Comparison of ENCODE assay signal across 1 cellular context in the genomic region with DNA sequence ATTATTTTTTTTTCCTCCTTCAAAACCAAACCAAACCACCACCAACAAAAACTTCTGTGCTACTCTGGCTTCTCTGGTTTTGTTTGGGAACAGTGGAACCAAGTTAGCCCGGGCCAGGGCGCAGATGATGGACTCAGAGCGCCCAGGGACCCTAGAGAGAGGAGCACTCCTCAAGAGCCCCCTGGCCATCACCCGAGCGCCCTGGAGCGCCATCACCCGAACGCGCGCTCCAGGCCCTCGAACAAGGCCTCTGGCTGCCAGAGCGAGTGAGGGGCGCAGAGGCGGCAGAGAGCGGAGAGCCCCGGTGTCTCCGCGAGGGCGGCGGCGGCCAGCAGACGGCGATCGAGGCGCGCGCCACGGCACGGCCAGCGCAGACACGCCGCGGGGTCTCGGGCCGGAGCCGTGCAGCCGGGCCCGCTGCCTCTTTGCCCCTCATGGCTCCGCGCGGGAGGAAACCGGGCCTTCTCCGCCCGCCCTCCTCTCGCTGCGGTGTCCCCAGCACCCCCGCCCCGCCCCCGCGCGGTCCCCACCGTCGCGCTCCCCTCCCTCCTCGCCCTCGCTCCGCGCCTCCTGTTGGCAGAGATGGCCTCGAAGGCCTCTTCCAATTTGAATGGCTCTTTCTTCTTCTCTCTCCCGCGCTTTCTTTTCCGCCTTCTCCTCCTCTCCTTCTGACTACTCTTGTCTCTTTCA.
TF ChIP-seq lines count a peak whose summit lies in the region.

No MANE protein-coding gene starts in this region.

TF ChIP-seq in HepG2, 621 proteins besides CTCF, POLR2A, EP300 and RAD21:
- TF ChIP-seq RBFOX2 (IDR thresholded peaks at IDR 0.05; ENCODE audit: low read depth, low read length) (no peak), ZNF558 (CRISPR knock-in tag; IDR thresholded peaks at IDR 0.05; ENCODE audit: borderline replicate concordance) (no peak), SMYD3 (CRISPR knock-in tag; IDR thresholded peaks at IDR 0.05) (no peak), ZNF773 (CRISPR knock-in tag; IDR thresholded peaks at IDR 0.05; ENCODE audit: borderline replicate concordance) (no peak), KLF9 (CRISPR knock-in tag; IDR thresholded peaks at IDR 0.05; ENCODE audit: low read depth) (no peak), ZKSCAN5 (CRISPR knock-in tag; IDR thresholded peaks at IDR 0.05) (no peak), ATF1 (CRISPR knock-in tag; IDR thresholded peaks at IDR 0.05) (no peak), ZNF530 (CRISPR knock-in tag; IDR thresholded peaks at IDR 0.05; ENCODE audit: low read depth) (no peak)
- TF ChIP-seq, protein P1, sequence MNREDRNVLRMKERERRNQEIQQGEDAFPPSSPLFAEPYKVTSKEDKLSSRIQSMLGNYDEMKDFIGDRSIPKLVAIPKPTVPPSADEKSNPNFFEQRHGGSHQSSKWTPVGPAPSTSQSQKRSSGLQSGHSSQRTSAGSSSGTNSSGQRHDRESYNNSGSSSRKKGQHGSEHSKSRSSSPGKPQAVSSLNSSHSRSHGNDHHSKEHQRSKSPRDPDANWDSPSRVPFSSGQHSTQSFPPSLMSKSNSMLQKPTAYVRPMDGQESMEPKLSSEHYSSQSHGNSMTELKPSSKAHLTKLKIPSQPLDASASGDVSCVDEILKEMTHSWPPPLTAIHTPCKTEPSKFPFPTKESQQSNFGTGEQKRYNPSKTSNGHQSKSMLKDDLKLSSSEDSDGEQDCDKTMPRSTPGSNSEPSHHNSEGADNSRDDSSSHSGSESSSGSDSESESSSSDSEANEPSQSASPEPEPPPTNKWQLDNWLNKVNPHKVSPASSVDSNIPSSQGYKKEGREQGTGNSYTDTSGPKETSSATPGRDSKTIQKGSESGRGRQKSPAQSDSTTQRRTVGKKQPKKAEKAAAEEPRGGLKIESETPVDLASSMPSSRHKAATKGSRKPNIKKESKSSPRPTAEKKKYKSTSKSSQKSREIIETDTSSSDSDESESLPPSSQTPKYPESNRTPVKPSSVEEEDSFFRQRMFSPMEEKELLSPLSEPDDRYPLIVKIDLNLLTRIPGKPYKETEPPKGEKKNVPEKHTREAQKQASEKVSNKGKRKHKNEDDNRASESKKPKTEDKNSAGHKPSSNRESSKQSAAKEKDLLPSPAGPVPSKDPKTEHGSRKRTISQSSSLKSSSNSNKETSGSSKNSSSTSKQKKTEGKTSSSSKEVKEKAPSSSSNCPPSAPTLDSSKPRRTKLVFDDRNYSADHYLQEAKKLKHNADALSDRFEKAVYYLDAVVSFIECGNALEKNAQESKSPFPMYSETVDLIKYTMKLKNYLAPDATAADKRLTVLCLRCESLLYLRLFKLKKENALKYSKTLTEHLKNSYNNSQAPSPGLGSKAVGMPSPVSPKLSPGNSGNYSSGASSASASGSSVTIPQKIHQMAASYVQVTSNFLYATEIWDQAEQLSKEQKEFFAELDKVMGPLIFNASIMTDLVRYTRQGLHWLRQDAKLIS (CRISPR knock-in tag; IDR thresholded peaks at IDR 0.05): no peak
- TF ChIP-seq, protein P2, sequence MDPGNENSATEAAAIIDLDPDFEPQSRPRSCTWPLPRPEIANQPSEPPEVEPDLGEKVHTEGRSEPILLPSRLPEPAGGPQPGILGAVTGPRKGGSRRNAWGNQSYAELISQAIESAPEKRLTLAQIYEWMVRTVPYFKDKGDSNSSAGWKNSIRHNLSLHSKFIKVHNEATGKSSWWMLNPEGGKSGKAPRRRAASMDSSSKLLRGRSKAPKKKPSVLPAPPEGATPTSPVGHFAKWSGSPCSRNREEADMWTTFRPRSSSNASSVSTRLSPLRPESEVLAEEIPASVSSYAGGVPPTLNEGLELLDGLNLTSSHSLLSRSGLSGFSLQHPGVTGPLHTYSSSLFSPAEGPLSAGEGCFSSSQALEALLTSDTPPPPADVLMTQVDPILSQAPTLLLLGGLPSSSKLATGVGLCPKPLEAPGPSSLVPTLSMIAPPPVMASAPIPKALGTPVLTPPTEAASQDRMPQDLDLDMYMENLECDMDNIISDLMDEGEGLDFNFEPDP (CRISPR knock-in tag; conservative IDR thresholded peaks at IDR 0.05): no peak
- TF ChIP-seq, protein P3, sequence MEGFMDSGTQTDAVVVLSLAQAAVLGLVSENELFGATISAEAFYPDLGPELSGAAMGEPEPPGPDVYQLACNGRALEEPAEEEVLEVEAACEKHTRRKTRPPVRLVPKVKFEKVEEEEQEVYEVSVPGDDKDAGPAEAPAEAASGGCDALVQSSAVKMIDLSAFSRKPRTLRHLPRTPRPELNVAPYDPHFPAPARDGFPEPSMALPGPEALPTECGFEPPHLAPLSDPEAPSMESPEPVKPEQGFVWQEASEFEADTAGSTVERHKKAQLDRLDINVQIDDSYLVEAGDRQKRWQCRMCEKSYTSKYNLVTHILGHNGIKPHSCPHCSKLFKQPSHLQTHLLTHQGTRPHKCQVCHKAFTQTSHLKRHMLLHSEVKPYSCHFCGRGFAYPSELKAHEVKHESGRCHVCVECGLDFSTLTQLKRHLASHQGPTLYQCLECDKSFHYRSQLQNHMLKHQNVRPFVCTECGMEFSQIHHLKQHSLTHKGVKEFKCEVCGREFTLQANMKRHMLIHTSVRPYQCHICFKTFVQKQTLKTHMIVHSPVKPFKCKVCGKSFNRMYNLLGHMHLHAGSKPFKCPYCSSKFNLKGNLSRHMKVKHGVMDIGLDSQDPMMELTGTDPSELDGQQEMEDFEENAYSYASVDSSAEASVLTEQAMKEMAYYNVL (CRISPR knock-in tag; IDR thresholded peaks at IDR 0.05; ENCODE audit: borderline replicate concordance): no peak
- TF ChIP-seq, protein P4, sequence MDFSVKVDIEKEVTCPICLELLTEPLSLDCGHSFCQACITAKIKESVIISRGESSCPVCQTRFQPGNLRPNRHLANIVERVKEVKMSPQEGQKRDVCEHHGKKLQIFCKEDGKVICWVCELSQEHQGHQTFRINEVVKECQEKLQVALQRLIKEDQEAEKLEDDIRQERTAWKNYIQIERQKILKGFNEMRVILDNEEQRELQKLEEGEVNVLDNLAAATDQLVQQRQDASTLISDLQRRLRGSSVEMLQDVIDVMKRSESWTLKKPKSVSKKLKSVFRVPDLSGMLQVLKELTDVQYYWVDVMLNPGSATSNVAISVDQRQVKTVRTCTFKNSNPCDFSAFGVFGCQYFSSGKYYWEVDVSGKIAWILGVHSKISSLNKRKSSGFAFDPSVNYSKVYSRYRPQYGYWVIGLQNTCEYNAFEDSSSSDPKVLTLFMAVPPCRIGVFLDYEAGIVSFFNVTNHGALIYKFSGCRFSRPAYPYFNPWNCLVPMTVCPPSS (IDR thresholded peaks at IDR 0.05): no peak
- TF ChIP-seq, protein P5, sequence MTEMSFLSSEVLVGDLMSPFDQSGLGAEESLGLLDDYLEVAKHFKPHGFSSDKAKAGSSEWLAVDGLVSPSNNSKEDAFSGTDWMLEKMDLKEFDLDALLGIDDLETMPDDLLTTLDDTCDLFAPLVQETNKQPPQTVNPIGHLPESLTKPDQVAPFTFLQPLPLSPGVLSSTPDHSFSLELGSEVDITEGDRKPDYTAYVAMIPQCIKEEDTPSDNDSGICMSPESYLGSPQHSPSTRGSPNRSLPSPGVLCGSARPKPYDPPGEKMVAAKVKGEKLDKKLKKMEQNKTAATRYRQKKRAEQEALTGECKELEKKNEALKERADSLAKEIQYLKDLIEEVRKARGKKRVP (CRISPR knock-in tag; IDR thresholded peaks at IDR 0.05): no peak
